8 cellular contexts compared by ENCODE assay signal in genomic region chr7:27150568-27151340, GRCh38. TPM values are rescaled to one million over a fixed set of nuclear protein-coding genes. Genes with fewer than 3 reads are reported as not detected.
DNase-seq lines count a peak whose midpoint lies in the region; TF ChIP-seq lines count a peak whose summit lies in the region.

No MANE protein-coding gene starts in this region.

- POLR2A ChIA-PET in GM10248 (lab: Yijun Ruan, JAX) (no interaction called here), MCF 10A (lab: Yijun Ruan, JAX) (interaction anchor here (0.6 to 5.2 kb wide), 18 partner anchors 10 to 1206 kb away, joined by 3 to 65 read pairs (median 4); partner anchors contain the start of genes CBX3, HNRNPA2B1, HOXA4 and HOXA9)

- peak overlapping the region; percentile 79 for H3K4me3 Mint-ChIP-seq in MCF 10A (ENCODE audit: unreplicated experiment)

- no peak overlapping the region; the same call in 1 of the 2 replicates for H3K9ac ChIP-seq in MM.1S (ENCODE audit: low read length)

- H3K27me3 Mint-ChIP-seq in MCF 10A (ENCODE audit: insufficient read depth, unreplicated experiment), result no peaks in the 10 kb centered on the region

- no peak overlapping the region for H3K4me3 ChIP-seq in H7 (ENCODE audit: insufficient read depth, low read depth, low read length)
- H3K4me3 ChIP-seq in MM.1S (ENCODE audit: low read length), result peak overlapping the region; percentile 61

- peaks cover 15% of the 10 kb centered on the region for H3K4me1 Mint-ChIP-seq in MCF 10A (ENCODE audit: insufficient read depth, unreplicated experiment)

- no peaks in the 10 kb centered on the region for H3K9me3 Mint-ChIP-seq in MCF 10A (ENCODE audit: unreplicated experiment)

- peak overlapping the region; percentile 64 for H2AFZ ChIP-seq in MM.1S (ENCODE audit: low read length)

- intact Hi-C loops in MCF 10A (cut with micrococcal nuclease), result loop anchor here (1.0 kb wide), 1 partner anchor 11 kb away; no protein-coding TSS in a partner anchor

- DNase-seq in GM10248 (ENCODE audit: extremely low spot score) (peak; percentile 87), H7 (peak; percentile 97), MM.1S (peak; percentile 68), T-helper 22 cell (ENCODE audit: low read depth) (peak; percentile 29), MCF 10A (ENCODE audit: unreplicated experiment) (peak; percentile 72), iris pigment epithelial cell (ENCODE audit: low read depth) (peak; percentile 47), NCI-H524 treated with DMSO at 0.1 percent for 48 hours (lab: John Stamatoyannopoulos, UW) (no peak)
- DNase-seq in stimulated activated CD4-positive, alpha-beta T cell treated with anti-CD3 and anti-CD28 coated beads, Interleukin-12 subunit alpha, Interleukin-12 subunit beta, amount 100 ng/mL, for 4 hours, result peak; percentile 66

- no peaks in the 10 kb centered on the region for H3K36me3 Mint-ChIP-seq in MCF 10A (ENCODE audit: insufficient read depth, unreplicated experiment)

- peaks cover 100% of the 10 kb centered on the region for H3K27me3 ChIP-seq in H7 (ENCODE audit: control insufficient read depth, insufficient read depth, low read length)
- H3K27me3 ChIP-seq in MM.1S (replicated peaks; ENCODE audit: insufficient read depth, low read length), result peaks cover 82% of the 10 kb centered on the region

- H3K9me3 ChIP-seq in MM.1S (replicated peaks; ENCODE audit: insufficient read depth, low read length), result no peaks in the 10 kb centered on the region

- TF ChIP-seq CTCF in GM10248 (IDR thresholded peaks at IDR 0.05; ENCODE audit: control extremely low read depth, extremely low read depth, low read depth, missing control alignments) (peak; percentile 93), MM.1S (IDR thresholded peaks at IDR 0.05; ENCODE audit: low read length) (peak; percentile 85), MCF 10A (IDR thresholded peaks at IDR 0.05; ENCODE audit: unreplicated experiment) (peak; percentile 89)

- H3K36me3 ChIP-seq in H7 (replicated peaks; ENCODE audit: control insufficient read depth, insufficient read depth, low read length) (no peaks in the 10 kb centered on the region), MM.1S (replicated peaks; ENCODE audit: insufficient read depth, low read length) (no peaks in the 10 kb centered on the region)

- H3K27ac ChIP-seq in MM.1S (ENCODE audit: low read length), result no peak overlapping the region

- H3K4me1 ChIP-seq in MM.1S (ENCODE audit: low read length), result peaks cover 7% of the 10 kb centered on the region; the same call in 1 of the 2 replicates

- BruUV-seq in MCF 10A (replicated peaks; lab: Mats Ljungman, UMichigan), result no TSS peak

- peak overlapping the region; percentile 96 for H3K4me2 ChIP-seq in MM.1S (ENCODE audit: low read depth, low read length)

- CTCF ChIA-PET in GM10248 (lab: Yijun Ruan, JAX), result interaction anchor here (0.7 to 5.8 kb wide), 18 partner anchors 9 to 1256 kb away, joined by 3 to 59 read pairs (median 4); partner anchors contain the start of gene HOXA4
- CTCF ChIA-PET in MCF 10A (lab: Yijun Ruan, JAX), result interaction anchor here (0.6 to 5.8 kb wide), 20 partner anchors 8 to 1258 kb away, joined by 3 to 57 read pairs (median 6); no protein-coding TSS in a partner anchor

- no peaks in the 10 kb centered on the region for H3F3A ChIP-seq in MM.1S (ENCODE audit: insufficient read depth, low read length)

- H3K79me2 ChIP-seq in MM.1S (ENCODE audit: low read length), result no peaks in the 10 kb centered on the region

- H3K9me2 ChIP-seq in MM.1S (replicated peaks; ENCODE audit: insufficient read depth, low read length), result no peaks in the 10 kb centered on the region

- no peaks in the 10 kb centered on the region for H4K20me1 ChIP-seq in MM.1S (ENCODE audit: insufficient read depth, low read length)

- no peak overlapping the region for H3K27ac Mint-ChIP-seq in MCF 10A (ENCODE audit: low read depth, unreplicated experiment)

RNA-seq across cellular contexts. Expression of gene HOXA3, which starts 1.6 kb away (rescaled TPM):
- total RNA-seq in H7 (2014; rRNA removed; shearing (Covaris generic)), result not detected in 2 replicates
- 8.2 and 14.0 TPM in 2 replicates for total RNA-seq in MCF 10A (2022)

RNA-seq across cellular contexts. Expression of gene HOXA6, which starts 3.2 kb away (rescaled TPM):
- total RNA-seq in H7 (2014; rRNA removed; shearing (Covaris generic)), result not detected in 2 replicates
- 0.96 and 2.0 TPM in 2 replicates for total RNA-seq in MCF 10A (2022)

RNA-seq across cellular contexts. Expression of gene HOXA7, which starts 5.7 kb away (rescaled TPM):
- not detected in 2 replicates for total RNA-seq in H7 (2014; rRNA removed; shearing (Covaris generic))
- total RNA-seq in MCF 10A (2022), result 0.29 and 0.44 TPM in 2 replicates

RNA-seq across cellular contexts. Expression of gene HOXA5, which starts 7.3 kb away (rescaled TPM):
- not detected in 2 replicates for total RNA-seq in H7 (2014; rRNA removed; shearing (Covaris generic))
- 7.4 and 8.8 TPM in 2 replicates for total RNA-seq in MCF 10A (2022)

RNA-seq across cellular contexts. Expression of gene HOXA9, which starts 14.6 kb away (rescaled TPM):
- not detected in 2 replicates for total RNA-seq in H7 (2014; rRNA removed; shearing (Covaris generic))
- 6.9 and 7.6 TPM in 2 replicates for total RNA-seq in MCF 10A (2022)
